ENCODE assay signal across 1 cellular context in the genomic region with DNA sequence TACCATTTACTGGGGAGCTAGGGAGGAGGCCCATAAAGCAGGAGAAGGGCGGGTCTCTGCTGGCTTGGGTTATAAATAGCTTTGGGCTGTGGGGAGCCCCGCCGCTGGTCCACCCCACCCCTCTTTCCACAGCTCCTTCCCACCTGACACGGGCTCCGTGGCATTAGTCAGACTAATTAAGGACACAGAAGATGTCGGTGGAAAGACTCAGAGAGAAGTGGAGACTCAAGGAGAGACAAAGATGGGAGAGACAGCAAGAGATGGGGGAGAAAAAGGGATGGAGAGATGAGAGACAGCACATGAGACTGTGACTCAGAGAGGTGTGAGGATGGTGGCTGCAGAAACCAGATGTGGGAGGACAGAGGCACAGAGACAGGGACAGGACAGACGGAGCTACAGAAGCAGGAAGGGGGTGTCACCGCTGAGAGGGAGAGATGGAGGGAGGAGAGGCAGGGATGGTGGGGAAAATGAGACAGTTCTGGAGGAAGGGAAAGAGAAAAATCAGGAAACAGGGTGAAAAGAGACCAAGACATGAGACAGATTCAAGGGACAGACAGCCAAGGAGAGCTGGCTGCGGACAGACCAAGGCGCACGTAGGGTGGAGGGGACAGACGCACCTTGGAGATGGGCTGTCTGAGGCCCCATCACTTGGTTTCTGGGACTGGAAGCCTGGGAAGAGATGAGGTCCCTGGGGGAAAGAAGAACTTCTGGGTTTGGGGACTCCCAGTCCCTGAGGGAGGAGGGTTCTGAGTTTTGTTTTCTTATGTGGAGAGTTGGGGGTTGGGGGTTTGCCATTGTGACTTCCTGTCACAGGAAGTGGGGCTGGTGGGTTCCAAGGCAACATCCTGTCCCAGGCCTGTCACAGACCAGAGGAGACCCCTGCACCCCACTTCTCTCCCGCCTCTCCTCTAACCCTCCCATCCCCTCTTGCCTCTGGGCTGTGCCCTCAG.
A peak's percentile ranks its signal among the peaks of the same experiment; 100 is the strongest.
TF ChIP-seq lines count a peak whose summit lies in the region.

No MANE protein-coding gene starts in this region.

TF ChIP-seq in GM12878, 131 proteins besides CTCF, POLR2A, EP300 and RAD21 (continued from another document and continues in another):
- TF ChIP-seq, protein P1, sequence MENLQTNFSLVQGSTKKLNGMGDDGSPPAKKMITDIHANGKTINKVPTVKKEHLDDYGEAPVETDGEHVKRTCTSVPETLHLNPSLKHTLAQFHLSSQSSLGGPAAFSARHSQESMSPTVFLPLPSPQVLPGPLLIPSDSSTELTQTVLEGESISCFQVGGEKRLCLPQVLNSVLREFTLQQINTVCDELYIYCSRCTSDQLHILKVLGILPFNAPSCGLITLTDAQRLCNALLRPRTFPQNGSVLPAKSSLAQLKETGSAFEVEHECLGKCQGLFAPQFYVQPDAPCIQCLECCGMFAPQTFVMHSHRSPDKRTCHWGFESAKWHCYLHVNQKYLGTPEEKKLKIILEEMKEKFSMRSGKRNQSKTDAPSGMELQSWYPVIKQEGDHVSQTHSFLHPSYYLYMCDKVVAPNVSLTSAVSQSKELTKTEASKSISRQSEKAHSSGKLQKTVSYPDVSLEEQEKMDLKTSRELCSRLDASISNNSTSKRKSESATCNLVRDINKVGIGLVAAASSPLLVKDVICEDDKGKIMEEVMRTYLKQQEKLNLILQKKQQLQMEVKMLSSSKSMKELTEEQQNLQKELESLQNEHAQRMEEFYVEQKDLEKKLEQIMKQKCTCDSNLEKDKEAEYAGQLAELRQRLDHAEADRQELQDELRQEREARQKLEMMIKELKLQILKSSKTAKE (IDR thresholded peaks at IDR 0.05; ENCODE audit: low read depth, poor library complexity, severe bottlenecking) = peak; percentile 50
- TF ChIP-seq SREBF2 (IDR thresholded peaks at IDR 0.05; ENCODE audit: low read length) (no peak), MTA3 (IDR thresholded peaks at IDR 0.05; ENCODE audit: borderline replicate concordance, low read length) (peak; percentile 72; the same call in 1 of the 2 replicates), CHD2 (IDR thresholded peaks at IDR 0.05; ENCODE audit: borderline replicate concordance, low read depth, low read length) (peak; percentile 70), BHLHE40 (IDR thresholded peaks at IDR 0.05; ENCODE audit: borderline replicate concordance in 1 of 2, low read depth in 2 of 2, low read length in 1 of 2) (peak; percentile 9 to 48; a peak in 1 of 4 replicates), ETV6 (conservative IDR thresholded peaks at IDR 0.05 in 1 of 2, IDR thresholded peaks at IDR 0.05 in 1 of 2; ENCODE audit: borderline replicate concordance in 1 of 2, low read depth in 1 of 2) (peak in 1 of 2 experiments; percentile 62; a peak in 1 of 4 replicates), YBX1 (IDR thresholded peaks at IDR 0.05) (0 out of 2 replicates have a peak, but pooled peaks have one; percentile 71), NFIC (IDR thresholded peaks at IDR 0.05; ENCODE audit: low read depth, low read length) (0 out of 2 replicates have a peak, but pooled peaks have one; percentile 70), SP1 (IDR thresholded peaks at IDR 0.05; ENCODE audit: low read depth, low read length) (peak; percentile 80), TCF12 (IDR thresholded peaks at IDR 0.05; ENCODE audit: low read depth, low read length) (peak; percentile 66), SMAD1 (IDR thresholded peaks at IDR 0.05; ENCODE audit: low read depth, partially characterized antibody) (peak; percentile 64), RUNX3 (IDR thresholded peaks at IDR 0.05; ENCODE audit: low read length) (peak; percentile 68), MEF2A (IDR thresholded peaks at IDR 0.05; ENCODE audit: insufficient read depth, low read depth, low read length) (no peak), SPI1 (IDR thresholded peaks at IDR 0.05; ENCODE audit: borderline replicate concordance, insufficient read depth, low read depth, low read length) (0 out of 2 replicates have a peak, but pooled peaks have one; percentile 21), SMC3 (IDR thresholded peaks at IDR 0.05; ENCODE audit: borderline replicate concordance, low read length) (no peak), RELA (IDR thresholded peaks at IDR 0.05; ENCODE audit: borderline replicate concordance, partially characterized antibody) (no peak), IKZF1 (conservative IDR thresholded peaks at IDR 0.05) (peak; percentile 65), ESRRA (IDR thresholded peaks at IDR 0.05; ENCODE audit: low read length) (no peak), TBL1XR1 (IDR thresholded peaks at IDR 0.05; ENCODE audit: low read depth, low read length) (peak; percentile 16; the same call in 1 of the 2 replicates), POU2F2 (IDR thresholded peaks at IDR 0.05; ENCODE audit: borderline replicate concordance, low read depth, low read length) (0 out of 3 replicates have a peak, but pooled peaks have one; percentile 55), TARDBP (IDR thresholded peaks at IDR 0.05; ENCODE audit: borderline replicate concordance) (no peak), ZZZ3 (IDR thresholded peaks at IDR 0.05; ENCODE audit: control insufficient read depth, insufficient read length, low read depth) (no peak), GATAD2B (conservative IDR thresholded peaks at IDR 0.05; ENCODE audit: low read depth) (peak; percentile 58; the same call in 1 of the 2 replicates), POLR2AphosphoS5 (IDR thresholded peaks at IDR 0.05; ENCODE audit: low read length) (peak; percentile 83), NR2C2 (IDR thresholded peaks at IDR 0.05; ENCODE audit: borderline replicate concordance, control insufficient read depth, insufficient read length, low read depth) (no peak), NBN (IDR thresholded peaks at IDR 0.05) (peak; percentile 96), ZNF207 (IDR thresholded peaks at IDR 0.05; ENCODE audit: borderline replicate concordance) (no peak), BRCA1 (IDR thresholded peaks at IDR 0.05; ENCODE audit: low read depth, low read length) (no peak), CREB1 (IDR thresholded peaks at IDR 0.05; ENCODE audit: low read depth) (no peak), CBFB (IDR thresholded peaks at IDR 0.05; ENCODE audit: low read depth) (peak; percentile 22; the same call in 1 of the 2 replicates), SUPT20H (IDR thresholded peaks at IDR 0.05; ENCODE audit: borderline replicate concordance, control insufficient read depth, low read depth, low read length) (no peak), IRF4 (IDR thresholded peaks at IDR 0.05; ENCODE audit: low read depth, low read length) (0 out of 2 replicates have a peak, but pooled peaks have one; percentile 17)
- TF ChIP-seq, protein P2, sequence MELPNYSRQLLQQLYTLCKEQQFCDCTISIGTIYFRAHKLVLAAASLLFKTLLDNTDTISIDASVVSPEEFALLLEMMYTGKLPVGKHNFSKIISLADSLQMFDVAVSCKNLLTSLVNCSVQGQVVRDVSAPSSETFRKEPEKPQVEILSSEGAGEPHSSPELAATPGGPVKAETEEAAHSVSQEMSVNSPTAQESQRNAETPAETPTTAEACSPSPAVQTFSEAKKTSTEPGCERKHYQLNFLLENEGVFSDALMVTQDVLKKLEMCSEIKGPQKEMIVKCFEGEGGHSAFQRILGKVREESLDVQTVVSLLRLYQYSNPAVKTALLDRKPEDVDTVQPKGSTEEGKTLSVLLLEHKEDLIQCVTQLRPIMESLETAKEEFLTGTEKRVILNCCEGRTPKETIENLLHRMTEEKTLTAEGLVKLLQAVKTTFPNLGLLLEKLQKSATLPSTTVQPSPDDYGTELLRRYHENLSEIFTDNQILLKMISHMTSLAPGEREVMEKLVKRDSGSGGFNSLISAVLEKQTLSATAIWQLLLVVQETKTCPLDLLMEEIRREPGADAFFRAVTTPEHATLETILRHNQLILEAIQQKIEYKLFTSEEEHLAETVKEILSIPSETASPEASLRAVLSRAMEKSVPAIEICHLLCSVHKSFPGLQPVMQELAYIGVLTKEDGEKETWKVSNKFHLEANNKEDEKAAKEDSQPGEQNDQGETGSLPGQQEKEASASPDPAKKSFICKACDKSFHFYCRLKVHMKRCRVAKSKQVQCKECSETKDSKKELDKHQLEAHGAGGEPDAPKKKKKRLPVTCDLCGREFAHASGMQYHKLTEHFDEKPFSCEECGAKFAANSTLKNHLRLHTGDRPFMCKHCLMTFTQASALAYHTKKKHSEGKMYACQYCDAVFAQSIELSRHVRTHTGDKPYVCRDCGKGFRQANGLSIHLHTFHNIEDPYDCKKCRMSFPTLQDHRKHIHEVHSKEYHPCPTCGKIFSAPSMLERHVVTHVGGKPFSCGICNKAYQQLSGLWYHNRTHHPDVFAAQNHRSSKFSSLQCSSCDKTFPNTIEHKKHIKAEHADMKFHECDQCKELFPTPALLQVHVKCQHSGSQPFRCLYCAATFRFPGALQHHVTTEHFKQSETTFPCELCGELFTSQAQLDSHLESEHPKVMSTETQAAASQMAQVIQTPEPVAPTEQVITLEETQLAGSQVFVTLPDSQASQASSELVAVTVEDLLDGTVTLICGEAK (IDR thresholded peaks at IDR 0.05; ENCODE audit: borderline replicate concordance) = peak; percentile 74; the same call in 1 of the 2 replicates
- TF ChIP-seq, protein P3, sequence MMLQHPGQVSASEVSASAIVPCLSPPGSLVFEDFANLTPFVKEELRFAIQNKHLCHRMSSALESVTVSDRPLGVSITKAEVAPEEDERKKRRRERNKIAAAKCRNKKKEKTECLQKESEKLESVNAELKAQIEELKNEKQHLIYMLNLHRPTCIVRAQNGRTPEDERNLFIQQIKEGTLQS (IDR thresholded peaks at IDR 0.05; ENCODE audit: borderline replicate concordance, extremely low read depth, low read depth, low read length) = no peak
- TF ChIP-seq, protein P4, sequence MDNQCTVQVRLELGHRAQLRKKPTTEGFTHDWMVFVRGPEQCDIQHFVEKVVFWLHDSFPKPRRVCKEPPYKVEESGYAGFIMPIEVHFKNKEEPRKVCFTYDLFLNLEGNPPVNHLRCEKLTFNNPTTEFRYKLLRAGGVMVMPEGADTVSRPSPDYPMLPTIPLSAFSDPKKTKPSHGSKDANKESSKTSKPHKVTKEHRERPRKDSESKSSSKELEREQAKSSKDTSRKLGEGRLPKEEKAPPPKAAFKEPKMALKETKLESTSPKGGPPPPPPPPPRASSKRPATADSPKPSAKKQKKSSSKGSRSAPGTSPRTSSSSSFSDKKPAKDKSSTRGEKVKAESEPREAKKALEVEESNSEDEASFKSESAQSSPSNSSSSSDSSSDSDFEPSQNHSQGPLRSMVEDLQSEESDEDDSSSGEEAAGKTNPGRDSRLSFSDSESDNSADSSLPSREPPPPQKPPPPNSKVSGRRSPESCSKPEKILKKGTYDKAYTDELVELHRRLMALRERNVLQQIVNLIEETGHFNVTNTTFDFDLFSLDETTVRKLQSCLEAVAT (IDR thresholded peaks at IDR 0.05) = peak; percentile 88
- TF ChIP-seq, protein P5, sequence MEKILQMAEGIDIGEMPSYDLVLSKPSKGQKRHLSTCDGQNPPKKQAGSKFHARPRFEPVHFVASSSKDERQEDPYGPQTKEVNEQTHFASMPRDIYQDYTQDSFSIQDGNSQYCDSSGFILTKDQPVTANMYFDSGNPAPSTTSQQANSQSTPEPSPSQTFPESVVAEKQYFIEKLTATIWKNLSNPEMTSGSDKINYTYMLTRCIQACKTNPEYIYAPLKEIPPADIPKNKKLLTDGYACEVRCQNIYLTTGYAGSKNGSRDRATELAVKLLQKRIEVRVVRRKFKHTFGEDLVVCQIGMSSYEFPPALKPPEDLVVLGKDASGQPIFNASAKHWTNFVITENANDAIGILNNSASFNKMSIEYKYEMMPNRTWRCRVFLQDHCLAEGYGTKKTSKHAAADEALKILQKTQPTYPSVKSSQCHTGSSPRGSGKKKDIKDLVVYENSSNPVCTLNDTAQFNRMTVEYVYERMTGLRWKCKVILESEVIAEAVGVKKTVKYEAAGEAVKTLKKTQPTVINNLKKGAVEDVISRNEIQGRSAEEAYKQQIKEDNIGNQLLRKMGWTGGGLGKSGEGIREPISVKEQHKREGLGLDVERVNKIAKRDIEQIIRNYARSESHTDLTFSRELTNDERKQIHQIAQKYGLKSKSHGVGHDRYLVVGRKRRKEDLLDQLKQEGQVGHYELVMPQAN (conservative IDR thresholded peaks at IDR 0.05) = no peak
- TF ChIP-seq, protein P6, sequence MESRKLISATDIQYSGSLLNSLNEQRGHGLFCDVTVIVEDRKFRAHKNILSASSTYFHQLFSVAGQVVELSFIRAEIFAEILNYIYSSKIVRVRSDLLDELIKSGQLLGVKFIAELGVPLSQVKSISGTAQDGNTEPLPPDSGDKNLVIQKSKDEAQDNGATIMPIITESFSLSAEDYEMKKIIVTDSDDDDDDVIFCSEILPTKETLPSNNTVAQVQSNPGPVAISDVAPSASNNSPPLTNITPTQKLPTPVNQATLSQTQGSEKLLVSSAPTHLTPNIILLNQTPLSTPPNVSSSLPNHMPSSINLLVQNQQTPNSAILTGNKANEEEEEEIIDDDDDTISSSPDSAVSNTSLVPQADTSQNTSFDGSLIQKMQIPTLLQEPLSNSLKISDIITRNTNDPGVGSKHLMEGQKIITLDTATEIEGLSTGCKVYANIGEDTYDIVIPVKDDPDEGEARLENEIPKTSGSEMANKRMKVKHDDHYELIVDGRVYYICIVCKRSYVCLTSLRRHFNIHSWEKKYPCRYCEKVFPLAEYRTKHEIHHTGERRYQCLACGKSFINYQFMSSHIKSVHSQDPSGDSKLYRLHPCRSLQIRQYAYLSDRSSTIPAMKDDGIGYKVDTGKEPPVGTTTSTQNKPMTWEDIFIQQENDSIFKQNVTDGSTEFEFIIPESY (IDR thresholded peaks at IDR 0.05) = no peak
- TF ChIP-seq, protein P7, sequence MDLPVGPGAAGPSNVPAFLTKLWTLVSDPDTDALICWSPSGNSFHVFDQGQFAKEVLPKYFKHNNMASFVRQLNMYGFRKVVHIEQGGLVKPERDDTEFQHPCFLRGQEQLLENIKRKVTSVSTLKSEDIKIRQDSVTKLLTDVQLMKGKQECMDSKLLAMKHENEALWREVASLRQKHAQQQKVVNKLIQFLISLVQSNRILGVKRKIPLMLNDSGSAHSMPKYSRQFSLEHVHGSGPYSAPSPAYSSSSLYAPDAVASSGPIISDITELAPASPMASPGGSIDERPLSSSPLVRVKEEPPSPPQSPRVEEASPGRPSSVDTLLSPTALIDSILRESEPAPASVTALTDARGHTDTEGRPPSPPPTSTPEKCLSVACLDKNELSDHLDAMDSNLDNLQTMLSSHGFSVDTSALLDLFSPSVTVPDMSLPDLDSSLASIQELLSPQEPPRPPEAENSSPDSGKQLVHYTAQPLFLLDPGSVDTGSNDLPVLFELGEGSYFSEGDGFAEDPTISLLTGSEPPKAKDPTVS (IDR thresholded peaks at IDR 0.05; ENCODE audit: low read depth, low read length) = no peak
- TF ChIP-seq, protein P8, sequence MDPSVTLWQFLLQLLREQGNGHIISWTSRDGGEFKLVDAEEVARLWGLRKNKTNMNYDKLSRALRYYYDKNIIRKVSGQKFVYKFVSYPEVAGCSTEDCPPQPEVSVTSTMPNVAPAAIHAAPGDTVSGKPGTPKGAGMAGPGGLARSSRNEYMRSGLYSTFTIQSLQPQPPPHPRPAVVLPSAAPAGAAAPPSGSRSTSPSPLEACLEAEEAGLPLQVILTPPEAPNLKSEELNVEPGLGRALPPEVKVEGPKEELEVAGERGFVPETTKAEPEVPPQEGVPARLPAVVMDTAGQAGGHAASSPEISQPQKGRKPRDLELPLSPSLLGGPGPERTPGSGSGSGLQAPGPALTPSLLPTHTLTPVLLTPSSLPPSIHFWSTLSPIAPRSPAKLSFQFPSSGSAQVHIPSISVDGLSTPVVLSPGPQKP (IDR thresholded peaks at IDR 0.05; ENCODE audit: low read depth, low read length) = 0 out of 2 replicates have a peak, but pooled peaks have one; percentile 7
- TF ChIP-seq, protein P9, sequence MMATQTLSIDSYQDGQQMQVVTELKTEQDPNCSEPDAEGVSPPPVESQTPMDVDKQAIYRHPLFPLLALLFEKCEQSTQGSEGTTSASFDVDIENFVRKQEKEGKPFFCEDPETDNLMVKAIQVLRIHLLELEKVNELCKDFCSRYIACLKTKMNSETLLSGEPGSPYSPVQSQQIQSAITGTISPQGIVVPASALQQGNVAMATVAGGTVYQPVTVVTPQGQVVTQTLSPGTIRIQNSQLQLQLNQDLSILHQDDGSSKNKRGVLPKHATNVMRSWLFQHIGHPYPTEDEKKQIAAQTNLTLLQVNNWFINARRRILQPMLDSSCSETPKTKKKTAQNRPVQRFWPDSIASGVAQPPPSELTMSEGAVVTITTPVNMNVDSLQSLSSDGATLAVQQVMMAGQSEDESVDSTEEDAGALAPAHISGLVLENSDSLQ (IDR thresholded peaks at IDR 0.05) = peak; percentile 64; the same call in 1 of the 2 replicates
